Comparison of ENCODE assay signal across 8 cellular contexts in genomic region chr7:48101880-48102448, GRCh38. TPM values are rescaled to one million over a fixed set of nuclear protein-coding genes. Genes with fewer than 3 reads are reported as not detected.
DNase-seq lines count a peak whose midpoint lies in the region; ATAC-seq and TF ChIP-seq lines count a peak whose summit lies in the region.
"Had no signal": no experiment of that assay in that cellular context is flagged by ENCODE, and none has a peak within 500 bp of the region (broad histone marks: within the 10 kb centered on the region; RNA-seq: fewer than 3 reads in every experiment).

No MANE protein-coding gene starts in this region.

- H3K27me3 ChIP-seq in brain microvascular endothelial cell (replicated peaks), result no peaks in the 10 kb centered on the region

- H3K9me3 Mint-ChIP-seq in natural killer cell treated with Interleukin-12 subunit alpha and Interleukin-12 subunit beta and Interleukin-15 and Interleukin-18, amount 100 ng/mL, for 72 hours, result no peaks in the 10 kb centered on the region

- peak overlapping the region; percentile 75 to 76 for H3K27ac Mint-ChIP-seq in natural killer cell treated with Interleukin-12 subunit alpha and Interleukin-12 subunit beta and Interleukin-15 and Interleukin-18, amount 100 ng/mL, for 72 hours

- H3K4me3 Mint-ChIP-seq in natural killer cell treated with Interleukin-12 subunit alpha and Interleukin-12 subunit beta and Interleukin-15 and Interleukin-18, amount 100 ng/mL, for 72 hours, result no peak overlapping the region

- H3K27me3 Mint-ChIP-seq in natural killer cell treated with Interleukin-12 subunit alpha and Interleukin-12 subunit beta and Interleukin-15 and Interleukin-18, amount 100 ng/mL, for 72 hours, result no peaks in the 10 kb centered on the region

- in situ Hi-C loops in brain microvascular endothelial cell (cut with HindIII; ENCODE audit: low pct_ligation_motif_present, low sequenced_read_pairs), result loop anchor here (25.0 kb wide), 1 partner anchor 115 kb away; the partner anchor contains the start of gene HUS1

- peak; percentile 59 for TF ChIP-seq CTCF in brain microvascular endothelial cell (IDR thresholded peaks at IDR 0.05; ENCODE audit: low read depth, low read length, missing control alignments)

- no peak for ATAC-seq in natural killer cell treated with Interleukin-12 subunit alpha and Interleukin-12 subunit beta and Interleukin-15 and Interleukin-18, amount 100 ng/mL, for 72 hours
- ATAC-seq in GM21825 (IDR thresholded peaks at IDR 0.05; ENCODE audit: unreplicated experiment), result no peak
- ATAC-seq: left cardiac atrium had no signal

- H3K36me3 ChIP-seq in brain microvascular endothelial cell (replicated peaks), result peaks cover 50% of the 10 kb centered on the region

- no peak overlapping the region for H3K4me3 ChIP-seq in brain microvascular endothelial cell (ENCODE audit: low read depth, low read length)

- peaks cover 39 to 52% of the 10 kb centered on the region in 2 donors for H3K4me1 Mint-ChIP-seq in natural killer cell treated with Interleukin-12 subunit alpha and Interleukin-12 subunit beta and Interleukin-15 and Interleukin-18, amount 100 ng/mL, for 72 hours (ENCODE audit: low read depth in 2 of 2)

- H3K36me3 Mint-ChIP-seq in natural killer cell treated with Interleukin-12 subunit alpha and Interleukin-12 subunit beta and Interleukin-15 and Interleukin-18, amount 100 ng/mL, for 72 hours, result peaks cover 58% of the 10 kb centered on the region

- H3K27ac ChIP-seq in brain microvascular endothelial cell, result no peak overlapping the region

- peak; percentile 30 for DNase-seq in ELR (ENCODE audit: low read depth)
- DNase-seq in NCI-H1436 (lab: John Stamatoyannopoulos, UW), result peak; percentile 71
- DNase-seq in brain microvascular endothelial cell, result no peak
- DNase-seq in natural killer cell treated with Interleukin-12 subunit alpha and Interleukin-12 subunit beta and Interleukin-15 and Interleukin-18, amount 100 ng/mL, for 72 hours (ENCODE audit: low spot score), result no peak
- no peak for DNase-seq in activated CD8-positive, alpha-beta memory T cell treated with anti-CD3 and anti-CD28 coated beads, Interleukin-2, amount 50 U/mL, for 48 hours
- DNase-seq in AG08395 (ENCODE audit: low spot score), result no peak
- DNase-seq: left cardiac atrium had no signal

RNA-seq across cellular contexts. Expression of gene UPP1, which starts 12.9 kb away (rescaled TPM):
- total RNA-seq in natural killer cell treated with Interleukin-12 subunit alpha and Interleukin-12 subunit beta and Interleukin-15 and Interleukin-18, amount 100 ng/mL, for 72 hours, result 100 to 1,000 TPM in 1 of 2 donors, 10 to 100 TPM in 1; 93.2 to 145 TPM

Comparison
In these comparisons a context has a peak if more than half of its experiments do, and no peak if none do; other contexts are left out.
1. DNase-seq: peak in ELR (single experiment) and NCI-H1436 (single experiment); none in brain microvascular endothelial cell (single experiment), natural killer cell treated with Interleukin-12 subunit alpha and Interleukin-12 subunit beta and Interleukin-15 and Interleukin-18, amount 100 ng/mL, for 72 hours (single experiment), activated CD8-positive, alpha-beta memory T cell treated with anti-CD3 and anti-CD28 coated beads, Interleukin-2, amount 50 U/mL, for 48 hours (single experiment) and AG08395 (single experiment).